22 cellular contexts compared by ENCODE assay signal in genomic region chr3:12536423-12536822, GRCh38. TPM values are rescaled to one million over a fixed set of nuclear protein-coding genes. Genes with fewer than 3 reads are reported as not detected.
DNase-seq lines count a peak whose midpoint lies in the region; ATAC-seq, FAIRE-seq and TF ChIP-seq lines count a peak whose summit lies in the region.
"Had no signal": no experiment of that assay in that cellular context is flagged by ENCODE, and none has a peak within 500 bp of the region (broad histone marks: within the 10 kb centered on the region; RNA-seq: fewer than 3 reads in every experiment).

No MANE protein-coding gene starts in this region.

- H3K36me3 ChIP-seq in WERI-Rb-1 (no peaks in the 10 kb centered on the region), smooth muscle cell (ENCODE audit: low read depth) (no peaks in the 10 kb centered on the region)

- H4K20me1 ChIP-seq in smooth muscle cell (ENCODE audit: low read depth), result no peaks in the 10 kb centered on the region

- H3K9ac ChIP-seq in smooth muscle cell (ENCODE audit: low read depth), result no peak overlapping the region

- H3K79me2 ChIP-seq in smooth muscle cell (ENCODE audit: low read depth), result no peaks in the 10 kb centered on the region

- no peaks in the 10 kb centered on the region for H3K9me3 ChIP-seq in WERI-Rb-1 (ENCODE audit: severe bottlenecking)
- H3K9me3 ChIP-seq in smooth muscle cell (replicated peaks; ENCODE audit: low read depth), result no peaks in the 10 kb centered on the region
- H3K9me3 ChIP-seq: testis had no signal

- TF ChIP-seq CTCF in WERI-Rb-1 (IDR thresholded peaks at IDR 0.05; ENCODE audit: low read depth, low read length), result peak; percentile 20; the same call in 1 of the 2 replicates
- peak; percentile 9 for TF ChIP-seq CTCF in smooth muscle cell (IDR thresholded peaks at IDR 0.05; ENCODE audit: borderline replicate concordance, insufficient read depth, poor library complexity, severe bottlenecking)

- no peaks in the 10 kb centered on the region for H3K27me3 ChIP-seq in WERI-Rb-1 (ENCODE audit: insufficient read depth, low read depth, severe bottlenecking)
- no peaks in the 10 kb centered on the region for H3K27me3 ChIP-seq in smooth muscle cell (ENCODE audit: low read depth)
- H3K27me3 ChIP-seq: testis had no signal

- H3K4me3 ChIP-seq in WERI-Rb-1 (ENCODE audit: low read depth, low read length), result no peak overlapping the region
- no peak overlapping the region for H3K4me3 ChIP-seq in smooth muscle cell
- H3K4me3 ChIP-seq: testis had no signal

- no peak for FAIRE-seq in GM19239 (lab: Jason Lieb, UNC)

- ATAC-seq in activated CD4-positive, CD25-positive, alpha-beta regulatory T cell treated with anti-CD3 and anti-CD28 coated beads, Interleukin-2, amount 50 U/mL, for 24 hours, result no peak
- ATAC-seq: activated CD8-positive, alpha-beta memory T cell treated with anti-CD3 and anti-CD28 coated beads, Interleukin-2, amount 10 ng/mL, durations not matched to agents 7 days and 5 days; CD8-positive, alpha-beta T cell; sciatic nerve had no signal

- DNase-seq in NCI-H2171 treated with DMSO at 0.1 percent for 48 hours (lab: John Stamatoyannopoulos, UW) (peak; percentile 8), NCI-H2171 (lab: John Stamatoyannopoulos, UW) (no peak), WERI-Rb-1 (no peak), fibroblast of peridontal ligament (ENCODE audit: extremely low read depth) (peak; percentile 45), smooth muscle cell (lab: John Stamatoyannopoulos, UW; ENCODE audit: unreplicated experiment) (no peak), NCI-H1048 (lab: John Stamatoyannopoulos, UW) (no peak), GM19239 (ENCODE audit: insufficient read length, low spot score) (no peak)
- DNase-seq: activated CD8-positive, alpha-beta memory T cell treated with anti-CD3 and anti-CD28 coated beads, Interleukin-2, amount 10 ng/mL, durations not matched to agents 7 days and 5 days; activated effector memory CD4-positive, alpha-beta T cell treated with anti-CD3 and anti-CD28 coated beads, Interleukin-2, amount 50 U/mL, for 16 hours; aorta; CD8-positive, alpha-beta T cell; H9; NCI-H774; stimulated activated CD4-positive, alpha-beta T cell treated with anti-CD3 and anti-CD28 coated beads, Interleukin-4, amount 100 ng/mL, for 1 hour; stimulated activated CD8-positive, alpha-beta memory T cell treated with anti-CD3 and anti-CD28 coated beads, Interleukin-4, amount 100 ng/mL, for 48 hours; SW 1271; testis had no signal

- H3K4me2 ChIP-seq in smooth muscle cell, result no peak overlapping the region

- WGBS in smooth muscle cell (ENCODE audit: low lambda C conversion rate), result 91% methylated on average over 6 of the region's 6 CpGs

- H2AFZ ChIP-seq in smooth muscle cell (ENCODE audit: low read depth), result no peak overlapping the region

- H3K4me1 ChIP-seq in smooth muscle cell (ENCODE audit: low read depth), result no peaks in the 10 kb centered on the region
- H3K4me1 ChIP-seq: testis had no signal

- H3K27ac ChIP-seq in WERI-Rb-1 (no peak overlapping the region), smooth muscle cell (ENCODE audit: low read depth) (no peak overlapping the region)
- H3K27ac ChIP-seq: testis had no signal

- no peaks in the 10 kb centered on the region for H3F3A ChIP-seq in smooth muscle cell (ENCODE audit: low read depth)

RNA-seq across cellular contexts. Expression of gene MKRN2OS, which starts 8.9 kb away (rescaled TPM):
- total RNA-seq in smooth muscle cell, result not detected in 2 replicates
- 1.1 TPM in 1 of 2 replicates, not detected in the other for polyA plus RNA-seq in smooth muscle cell
- total RNA-seq: A172; activated CD8-positive, alpha-beta memory T cell treated with anti-CD3 and anti-CD28 coated beads, Interleukin-2, amount 10 ng/mL, durations not matched to agents 7 days and 5 days; aorta; CD8-positive, alpha-beta T cell; lung microvascular endothelial cell; sciatic nerve; testis had no signal
- polyA plus RNA-seq: IgD-negative memory B cell had no signal

RNA-seq across cellular contexts. Expression of gene MKRN2, which starts 20.5 kb away (rescaled TPM):
- total RNA-seq in smooth muscle cell, result 29.3 and 40.1 TPM in 2 replicates
- 36.6 and 38.3 TPM in 2 replicates for polyA plus RNA-seq in smooth muscle cell

RNA-seq across cellular contexts. Expression of gene TSEN2, which starts 52.1 kb away (rescaled TPM):
- total RNA-seq in smooth muscle cell, result 3.9 and 4.8 TPM in 2 replicates
- polyA plus RNA-seq in smooth muscle cell, result 2.3 and 3.6 TPM in 2 replicates

Comparison
In these comparisons a context has a peak if more than half of its experiments do, and no peak if none do; other contexts are left out.
1. DNase-seq: peak in NCI-H2171 treated with DMSO at 0.1 percent for 48 hours (single experiment) and fibroblast of peridontal ligament (single experiment); none in NCI-H2171 (single experiment), WERI-Rb-1 (single experiment), smooth muscle cell (single experiment), NCI-H1048 (single experiment) and GM19239 (single experiment).